23 cellular contexts compared by ENCODE assay signal in genomic region chr15:66328721-66329220, GRCh38. TPM values are rescaled to one million over a fixed set of nuclear protein-coding genes. Genes with fewer than 3 reads are reported as not detected.
DNase-seq lines count a peak whose midpoint lies in the region; ATAC-seq, FAIRE-seq and TF ChIP-seq lines count a peak whose summit lies in the region.
"Had no signal": no experiment of that assay in that cellular context is flagged by ENCODE, and none has a peak within 500 bp of the region (broad histone marks: within the 10 kb centered on the region; RNA-seq: fewer than 3 reads in every experiment).

No MANE protein-coding gene starts in this region.

- POLR2A ChIA-PET in activated CD8-positive, alpha-beta T cell treated with anti-CD3 and anti-CD28 coated beads for 36 hours (lab: Charles Lee), result no interaction called here
- POLR2A ChIA-PET in activated CD8-positive, alpha-beta T cell treated with anti-CD3 and anti-CD28 coated beads, Interleukin-2, amount 10 ng/mL, durations not matched to agents 7 days and 5 days (lab: Charles Lee), result no interaction called here
- POLR2A ChIA-PET in Panc1 (lab: Charles Lee), result interaction anchor here (0.5 kb wide), 1 partner anchor 405 kb away, joined by 16 read pairs; no protein-coding TSS in a partner anchor

- H3K27ac Mint-ChIP-seq in activated CD8-positive, alpha-beta T cell treated with anti-CD3 and anti-CD28 coated beads for 36 hours, result peak overlapping the region; percentile 20
- no peak overlapping the region for H3K27ac Mint-ChIP-seq in activated CD8-positive, alpha-beta T cell treated with anti-CD3 and anti-CD28 coated beads, Interleukin-2, amount 10 ng/mL, durations not matched to agents 7 days and 5 days
- peak overlapping the region; percentile 67 for H3K27ac Mint-ChIP-seq in neural crest cell (ENCODE audit: unreplicated experiment)
- no peak overlapping the region for H3K27ac Mint-ChIP-seq in activated CD4-positive, alpha-beta T cell treated with anti-CD3 and anti-CD28 coated beads, Interleukin-2, amount 10 ng/mL, durations not matched to agents 24 days and 14 days
- H3K27ac Mint-ChIP-seq in activated T-cell treated with anti-CD3 and anti-CD28 coated beads, Interleukin-2, amount 50 U/mL, for 72 hours, result no peak overlapping the region
- H3K27ac Mint-ChIP-seq: B cell; CD4-positive, alpha-beta T cell; CD8-positive, alpha-beta T cell had no signal

- TF ChIP-seq POLR2A in GM12892 (IDR thresholded peaks at IDR 0.05; ENCODE audit: low read depth, low read length), result no peak

- in situ Hi-C loops in Panc1 (cut with HindIII; ENCODE audit: low pct_unique_long_range_greater_than_20kb, low sequenced_read_pairs), result no loop called here

- intact Hi-C loops in activated CD8-positive, alpha-beta T cell treated with anti-CD3 and anti-CD28 coated beads for 36 hours (cut with micrococcal nuclease), result no loop called here
- intact Hi-C loops in Panc1 (cut with micrococcal nuclease; ENCODE audit: unreplicated experiment), result no loop called here
- intact Hi-C loops in activated CD4-positive, alpha-beta T cell treated with anti-CD3 and anti-CD28 coated beads, Interleukin-2, amount 10 ng/mL, durations not matched to agents 24 days and 14 days (cut with micrococcal nuclease), result no loop called here

- CTCF ChIA-PET in activated CD8-positive, alpha-beta T cell treated with anti-CD3 and anti-CD28 coated beads for 36 hours (lab: Charles Lee), result no interaction called here
- CTCF ChIA-PET in activated CD8-positive, alpha-beta T cell treated with anti-CD3 and anti-CD28 coated beads, Interleukin-2, amount 10 ng/mL, durations not matched to agents 7 days and 5 days (lab: Charles Lee), result interaction anchor here (1.1 kb wide), 1 partner anchor 170 kb away, joined by 3 read pairs; no protein-coding TSS in a partner anchor
- CTCF ChIA-PET in Panc1 (lab: Charles Lee), result no interaction called here

- BruUV-seq in Panc1 (replicated peaks; lab: Mats Ljungman, UMichigan), result TSS peak; percentile 50

- no peaks in the 10 kb centered on the region for H3K4me1 ChIP-seq in Panc1 (ENCODE audit: control insufficient read depth, insufficient read depth, low read length)
- H3K4me1 ChIP-seq: A549; BLaER1 treated with 17β-estradiol and CSF1 and Interleukin-3, amounts not matched to agents 10 nM and 100 nM; Caco-2 had no signal

- no peak overlapping the region for H3K27ac ChIP-seq in Panc1 (ENCODE audit: low read length)
- H3K27ac ChIP-seq: 22Rv1; A549; BLaER1 treated with 17β-estradiol and CSF1 and Interleukin-3, amounts not matched to agents 10 nM and 100 nM; C4-2B had no signal

- no peaks in the 10 kb centered on the region for H3K9me3 ChIP-seq in Panc1 (ENCODE audit: control insufficient read depth, insufficient read depth, low read depth, low read length)
- H3K9me3 ChIP-seq: A549; BLaER1 treated with 17β-estradiol and CSF1 and Interleukin-3, amounts not matched to agents 10 nM and 100 nM; Caco-2 had no signal

- FAIRE-seq in GM12892 (lab: Jason Lieb, UNC), result peak; percentile 24
- FAIRE-seq: A549, D721Med, GM12891, GM18507, GM19239 had no signal

- no peak overlapping the region for H3K4me3 ChIP-seq in Panc1 (ENCODE audit: low read depth in 2 of 2, low read length in 2 of 2)
- H3K4me3 ChIP-seq: A549; BLaER1 treated with 17β-estradiol and CSF1 and Interleukin-3, amounts not matched to agents 10 nM and 100 nM had no signal

- H3K4me3 Mint-ChIP-seq in activated CD8-positive, alpha-beta T cell treated with anti-CD3 and anti-CD28 coated beads for 36 hours, result no peak overlapping the region
- H3K4me3 Mint-ChIP-seq in activated CD8-positive, alpha-beta T cell treated with anti-CD3 and anti-CD28 coated beads, Interleukin-2, amount 10 ng/mL, durations not matched to agents 7 days and 5 days, result no peak overlapping the region
- no peak overlapping the region for H3K4me3 Mint-ChIP-seq in neural crest cell
- H3K4me3 Mint-ChIP-seq in activated CD4-positive, alpha-beta T cell treated with anti-CD3 and anti-CD28 coated beads, Interleukin-2, amount 10 ng/mL, durations not matched to agents 24 days and 14 days, result no peak overlapping the region
- H3K4me3 Mint-ChIP-seq in activated T-cell treated with anti-CD3 and anti-CD28 coated beads, Interleukin-2, amount 50 U/mL, for 72 hours, result no peak overlapping the region
- H3K4me3 Mint-ChIP-seq: B cell; CD4-positive, alpha-beta T cell; CD8-positive, alpha-beta T cell had no signal

- H3K4me1 Mint-ChIP-seq in activated CD8-positive, alpha-beta T cell treated with anti-CD3 and anti-CD28 coated beads for 36 hours (ENCODE audit: low read depth), result no peaks in the 10 kb centered on the region
- no peaks in the 10 kb centered on the region for H3K4me1 Mint-ChIP-seq in activated CD8-positive, alpha-beta T cell treated with anti-CD3 and anti-CD28 coated beads, Interleukin-2, amount 10 ng/mL, durations not matched to agents 7 days and 5 days (ENCODE audit: low read depth)
- H3K4me1 Mint-ChIP-seq in neural crest cell, result peaks cover 2% of the 10 kb centered on the region
- H3K4me1 Mint-ChIP-seq in activated CD4-positive, alpha-beta T cell treated with anti-CD3 and anti-CD28 coated beads, Interleukin-2, amount 10 ng/mL, durations not matched to agents 24 days and 14 days, result no peaks in the 10 kb centered on the region
- no peaks in the 10 kb centered on the region for H3K4me1 Mint-ChIP-seq in activated T-cell treated with anti-CD3 and anti-CD28 coated beads, Interleukin-2, amount 50 U/mL, for 72 hours (ENCODE audit: low read depth)
- H3K4me1 Mint-ChIP-seq: B cell had no signal

- TF ChIP-seq CTCF in activated CD8-positive, alpha-beta T cell treated with anti-CD3 and anti-CD28 coated beads for 36 hours (IDR thresholded peaks at IDR 0.05), result no peak
- no peak for TF ChIP-seq CTCF in Panc1 (IDR thresholded peaks at IDR 0.05)
- TF ChIP-seq CTCF in neural crest cell (conservative IDR thresholded peaks at IDR 0.05), result no peak

- no peaks in the 10 kb centered on the region for H3K27me3 Mint-ChIP-seq in activated CD8-positive, alpha-beta T cell treated with anti-CD3 and anti-CD28 coated beads for 36 hours
- H3K27me3 Mint-ChIP-seq in activated CD8-positive, alpha-beta T cell treated with anti-CD3 and anti-CD28 coated beads, Interleukin-2, amount 10 ng/mL, durations not matched to agents 7 days and 5 days (ENCODE audit: low read depth), result no peaks in the 10 kb centered on the region
- no peaks in the 10 kb centered on the region for H3K27me3 Mint-ChIP-seq in neural crest cell (ENCODE audit: low read depth)
- no peaks in the 10 kb centered on the region for H3K27me3 Mint-ChIP-seq in activated CD4-positive, alpha-beta T cell treated with anti-CD3 and anti-CD28 coated beads, Interleukin-2, amount 10 ng/mL, durations not matched to agents 24 days and 14 days
- no peaks in the 10 kb centered on the region for H3K27me3 Mint-ChIP-seq in activated T-cell treated with anti-CD3 and anti-CD28 coated beads, Interleukin-2, amount 50 U/mL, for 72 hours (ENCODE audit: low read depth)
- H3K27me3 Mint-ChIP-seq: B cell; CD4-positive, alpha-beta T cell had no signal

- H3K36me3 Mint-ChIP-seq in activated CD8-positive, alpha-beta T cell treated with anti-CD3 and anti-CD28 coated beads for 36 hours (ENCODE audit: low read depth), result peaks cover 49% of the 10 kb centered on the region
- peaks cover 56% of the 10 kb centered on the region for H3K36me3 Mint-ChIP-seq in activated CD8-positive, alpha-beta T cell treated with anti-CD3 and anti-CD28 coated beads, Interleukin-2, amount 10 ng/mL, durations not matched to agents 7 days and 5 days (ENCODE audit: low read depth)
- H3K36me3 Mint-ChIP-seq in neural crest cell (ENCODE audit: low read depth), result peaks cover 11% of the 10 kb centered on the region
- peaks cover 47% of the 10 kb centered on the region for H3K36me3 Mint-ChIP-seq in activated CD4-positive, alpha-beta T cell treated with anti-CD3 and anti-CD28 coated beads, Interleukin-2, amount 10 ng/mL, durations not matched to agents 24 days and 14 days (ENCODE audit: low read depth)
- H3K36me3 Mint-ChIP-seq in activated T-cell treated with anti-CD3 and anti-CD28 coated beads, Interleukin-2, amount 50 U/mL, for 72 hours (ENCODE audit: insufficient read depth in 2 of 2), result peaks cover 1 to 18% of the 10 kb centered on the region in 2 donors

- peaks cover 13% of the 10 kb centered on the region; the same call in 1 of the 2 replicates for H3K36me3 ChIP-seq in Panc1 (ENCODE audit: control insufficient read depth, insufficient read depth, low read length)

- no peak for ATAC-seq in activated CD8-positive, alpha-beta T cell treated with anti-CD3 and anti-CD28 coated beads for 36 hours
- no peak for ATAC-seq in activated CD8-positive, alpha-beta T cell treated with anti-CD3 and anti-CD28 coated beads, Interleukin-2, amount 10 ng/mL, durations not matched to agents 7 days and 5 days
- ATAC-seq in Panc1, result no peak
- ATAC-seq in activated T-cell treated with anti-CD3 and anti-CD28 coated beads, Interleukin-2, amount 50 U/mL, for 72 hours (replicated peaks in 1 of 2), result no peak
- ATAC-seq: A549; CD8-positive, alpha-beta T cell had no signal

- DNase-seq in activated CD8-positive, alpha-beta T cell treated with anti-CD3 and anti-CD28 coated beads for 36 hours, result no peak
- no peak for DNase-seq in activated CD8-positive, alpha-beta T cell treated with anti-CD3 and anti-CD28 coated beads, Interleukin-2, amount 10 ng/mL, durations not matched to agents 7 days and 5 days
- DNase-seq in GM12892 (ENCODE audit: insufficient read length) (no peak), Panc1 (ENCODE audit: low read depth, low spot score) (no peak), neural crest cell (ENCODE audit: low read depth, low spot score) (no peak)
- DNase-seq in activated CD4-positive, alpha-beta T cell treated with anti-CD3 and anti-CD28 coated beads, Interleukin-2, amount 10 ng/mL, durations not matched to agents 24 days and 14 days, result no peak
- no peak for DNase-seq in activated T-cell treated with anti-CD3 and anti-CD28 coated beads, Interleukin-2, amount 50 U/mL, for 72 hours
- DNase-seq: AML-193; Caco-2; Calu3; CD4-positive, alpha-beta T cell; CD8-positive, alpha-beta T cell; DMS79 treated with DMSO at 0.1 percent for 48 hours; GF-D8 had no signal

- H3K27me3 ChIP-seq in Panc1 (ENCODE audit: control insufficient read depth, insufficient read depth, low read length), result no peaks in the 10 kb centered on the region
- H3K27me3 ChIP-seq: BLaER1 treated with 17β-estradiol and CSF1 and Interleukin-3, amounts not matched to agents 10 nM and 100 nM had no signal

- H3K9me3 Mint-ChIP-seq in activated CD8-positive, alpha-beta T cell treated with anti-CD3 and anti-CD28 coated beads for 36 hours, result no peaks in the 10 kb centered on the region
- H3K9me3 Mint-ChIP-seq in activated CD8-positive, alpha-beta T cell treated with anti-CD3 and anti-CD28 coated beads, Interleukin-2, amount 10 ng/mL, durations not matched to agents 7 days and 5 days (ENCODE audit: insufficient read depth), result no peaks in the 10 kb centered on the region
- no peaks in the 10 kb centered on the region for H3K9me3 Mint-ChIP-seq in neural crest cell
- no peaks in the 10 kb centered on the region for H3K9me3 Mint-ChIP-seq in activated CD4-positive, alpha-beta T cell treated with anti-CD3 and anti-CD28 coated beads, Interleukin-2, amount 10 ng/mL, durations not matched to agents 24 days and 14 days
- no peaks in the 10 kb centered on the region for H3K9me3 Mint-ChIP-seq in activated T-cell treated with anti-CD3 and anti-CD28 coated beads, Interleukin-2, amount 50 U/mL, for 72 hours
- H3K9me3 Mint-ChIP-seq: CD4-positive, alpha-beta T cell; CD8-positive, alpha-beta T cell had no signal

RNA-seq across cellular contexts. Expression of gene TIPIN, which starts 27.7 kb away (rescaled TPM):
- 10 to 100 TPM; 49.8 to 50.1 TPM for total RNA-seq in activated CD8-positive, alpha-beta T cell treated with anti-CD3 and anti-CD28 coated beads for 36 hours
- 10 to 100 TPM; 36.4 to 42.7 TPM for total RNA-seq in activated CD8-positive, alpha-beta T cell treated with anti-CD3 and anti-CD28 coated beads, Interleukin-2, amount 10 ng/mL, durations not matched to agents 7 days and 5 days
- polyA plus RNA-seq in GM12892 (2012; ENCODE audit: missing spikeins), result 34.1 TPM
- total RNA-seq in Panc1 (2021; ENCODE audit: unreplicated experiment), result 19.7 TPM
- polyA plus RNA-seq in Panc1 (2012; ENCODE audit: insufficient read length), result 9.9 TPM
- total RNA-seq in neural crest cell, result 23.4 and 23.7 TPM in 2 replicates
- total RNA-seq in activated CD4-positive, alpha-beta T cell treated with anti-CD3 and anti-CD28 coated beads, Interleukin-2, amount 10 ng/mL, durations not matched to agents 24 days and 14 days, result 56.2 and 60.0 TPM in 2 replicates
- total RNA-seq in activated T-cell treated with anti-CD3 and anti-CD28 coated beads, Interleukin-2, amount 50 U/mL, for 72 hours, result 10 to 100 TPM; 22.9 to 35.8 TPM

RNA-seq across cellular contexts. Expression of gene DIS3L, which starts 35.4 kb away (rescaled TPM):
- 10 to 100 TPM; 23.6 to 23.7 TPM for total RNA-seq in activated CD8-positive, alpha-beta T cell treated with anti-CD3 and anti-CD28 coated beads for 36 hours
- 10 to 100 TPM; 23.6 to 24.3 TPM for total RNA-seq in activated CD8-positive, alpha-beta T cell treated with anti-CD3 and anti-CD28 coated beads, Interleukin-2, amount 10 ng/mL, durations not matched to agents 7 days and 5 days
- polyA plus RNA-seq in GM12892 (2012; ENCODE audit: missing spikeins), result 11.3 TPM
- total RNA-seq in Panc1 (2021; ENCODE audit: unreplicated experiment) (31.1 TPM), neural crest cell (56.3 and 57.8 TPM in 2 replicates)
- 17.9 TPM for polyA plus RNA-seq in Panc1 (2012; ENCODE audit: insufficient read length)
- total RNA-seq in activated CD4-positive, alpha-beta T cell treated with anti-CD3 and anti-CD28 coated beads, Interleukin-2, amount 10 ng/mL, durations not matched to agents 24 days and 14 days, result 48.6 and 57.2 TPM in 2 replicates
- total RNA-seq in activated T-cell treated with anti-CD3 and anti-CD28 coated beads, Interleukin-2, amount 50 U/mL, for 72 hours, result 10 to 100 TPM; 22.2 to 31.5 TPM

RNA-seq across cellular contexts. Expression of gene MAP2K1, which starts 57.9 kb away (rescaled TPM):
- 100 to 1,000 TPM; 117 to 118 TPM for total RNA-seq in activated CD8-positive, alpha-beta T cell treated with anti-CD3 and anti-CD28 coated beads for 36 hours
- total RNA-seq in activated CD8-positive, alpha-beta T cell treated with anti-CD3 and anti-CD28 coated beads, Interleukin-2, amount 10 ng/mL, durations not matched to agents 7 days and 5 days, result 100 to 1,000 TPM; 108 to 118 TPM
- 75.2 TPM for polyA plus RNA-seq in GM12892 (2012; ENCODE audit: missing spikeins)
- 67.9 TPM for total RNA-seq in Panc1 (2021; ENCODE audit: unreplicated experiment)
- 76.6 TPM for polyA plus RNA-seq in Panc1 (2012; ENCODE audit: insufficient read length)
- total RNA-seq in neural crest cell, result 43.3 and 43.4 TPM in 2 replicates
- total RNA-seq in activated CD4-positive, alpha-beta T cell treated with anti-CD3 and anti-CD28 coated beads, Interleukin-2, amount 10 ng/mL, durations not matched to agents 24 days and 14 days, result 98.9 and 106 TPM in 2 replicates
- 10 to 100 TPM; 83.3 to 98.1 TPM for total RNA-seq in activated T-cell treated with anti-CD3 and anti-CD28 coated beads, Interleukin-2, amount 50 U/mL, for 72 hours

Comparison
In these comparisons a context has a peak if more than half of its experiments do, and no peak if none do; other contexts are left out.
1. H3K27ac Mint-ChIP-seq: peak in activated CD8-positive, alpha-beta T cell treated with anti-CD3 and anti-CD28 coated beads for 36 hours (single experiment) and neural crest cell (single experiment); none in activated CD8-positive, alpha-beta T cell treated with anti-CD3 and anti-CD28 coated beads, Interleukin-2, amount 10 ng/mL, durations not matched to agents 7 days and 5 days (single experiment), activated CD4-positive, alpha-beta T cell treated with anti-CD3 and anti-CD28 coated beads, Interleukin-2, amount 10 ng/mL, durations not matched to agents 24 days and 14 days (single experiment) and activated T-cell treated with anti-CD3 and anti-CD28 coated beads, Interleukin-2, amount 50 U/mL, for 72 hours (single experiment).